In genomic region chr5:124662261-124662781, GRCh38 we compare ENCODE assay signal across 1 cellular context.
TF ChIP-seq lines count a peak whose summit lies in the region.

No MANE protein-coding gene starts in this region.

TF ChIP-seq in endothelial cell of umbilical vein, 7 proteins besides CTCF, POLR2A, EP300 and RAD21:
- TF ChIP-seq POLR2AphosphoS5 (IDR thresholded peaks at IDR 0.05; ENCODE audit: insufficient read depth, low read depth, low read length) (no peak), JUN (IDR thresholded peaks at IDR 0.05; ENCODE audit: borderline replicate concordance, insufficient read depth, insufficient read length, low read depth) (no peak), EZH2 (IDR thresholded peaks at IDR 0.05; ENCODE audit: borderline replicate concordance, low read depth, low read length, severe bottlenecking) (no peak), MYC (IDR thresholded peaks at IDR 0.05; ENCODE audit: low read depth, low read length) (no peak), GATA2 (IDR thresholded peaks at IDR 0.05; ENCODE audit: insufficient read depth, insufficient read length, low read depth, low read length) (no peak), FOS (IDR thresholded peaks at IDR 0.05; ENCODE audit: borderline replicate concordance, insufficient read depth, low read length) (no peak), MAX (IDR thresholded peaks at IDR 0.05; ENCODE audit: insufficient read depth, insufficient read length) (no peak)
TF ChIP-seq in endothelial cell of umbilical vein: peak in this region for 0.
